ENCODE assay signal across 8 cellular contexts in the genomic region with DNA sequence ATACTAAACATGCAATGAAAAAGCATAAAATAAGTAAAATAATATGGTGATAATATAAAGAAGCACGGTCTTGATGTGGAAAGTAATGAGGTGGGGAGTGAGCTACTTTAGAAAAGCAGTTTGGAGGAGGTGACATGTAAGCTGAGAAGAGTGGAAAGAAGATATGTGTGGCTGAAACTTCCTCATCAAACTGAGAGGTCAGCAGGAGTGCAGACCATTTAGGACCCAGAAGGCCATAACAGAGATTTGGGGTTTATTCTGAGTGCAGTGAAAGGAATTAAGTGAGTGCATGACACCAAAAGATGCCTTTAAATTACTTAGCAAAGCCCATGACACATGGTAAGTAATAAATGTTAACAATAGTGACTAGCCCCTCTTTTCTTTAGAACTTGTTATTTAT. TPM values are rescaled to one million over a fixed set of nuclear protein-coding genes. Genes with fewer than 3 reads are reported as not detected.
DNase-seq lines count a peak whose midpoint lies in the region; ATAC-seq and TF ChIP-seq lines count a peak whose summit lies in the region.

No MANE protein-coding gene starts in this region.

- TF ChIP-seq CTCF in NB4 (IDR thresholded peaks at IDR 0.05; ENCODE audit: low read depth, low read length): no peak
- TF ChIP-seq CTCF in esophagus muscularis mucosa (IDR thresholded peaks at IDR 0.05): no peak
- TF ChIP-seq CTCF in tibial artery (IDR thresholded peaks at IDR 0.05): no peak

- intact Hi-C loops in esophagus muscularis mucosa (cut with DNase I) (no loop called here), tibial artery (cut with DNase I; ENCODE audit: low total_unique reads) (no loop called here)

- WGBS in esophagus muscularis mucosa: 79% methylated on average over 1 of the region's 1 CpG

- H3K27me3 ChIP-seq in esophagus muscularis mucosa: no peaks in the 10 kb centered on the region
- no peaks in the 10 kb centered on the region for H3K27me3 ChIP-seq in tibial artery

- TF ChIP-seq POLR2A in NB4 (IDR thresholded peaks at IDR 0.05; ENCODE audit: extremely low read depth, insufficient read length) (no peak), esophagus muscularis mucosa (IDR thresholded peaks at IDR 0.05; ENCODE audit: low read depth) (no peak)

- no peak for TF ChIP-seq EP300 in esophagus muscularis mucosa (IDR thresholded peaks at IDR 0.05)

- DNase-seq in NB4 (ENCODE audit: low read depth) (peak; percentile 16), esophagus muscularis mucosa (ENCODE audit: extremely low spot score) (no peak), tibial artery (no peak), DMS153 treated with DMSO at 0.1 percent for 48 hours (lab: John Stamatoyannopoulos, UW; ENCODE audit: unreplicated experiment) (no peak), NCI-H345 (lab: John Stamatoyannopoulos, UW) (no peak)

- H3K4me1 ChIP-seq in esophagus muscularis mucosa: peaks cover 13 to 25% (median 19%) of the 10 kb centered on the region in 4 donors
- H3K4me1 ChIP-seq in tibial artery: peaks cover 0 to 20% (median 15%) of the 10 kb centered on the region in 4 donors

- H3K36me3 ChIP-seq in esophagus muscularis mucosa: no peaks in the 10 kb centered on the region
- H3K36me3 ChIP-seq in tibial artery: no peaks in the 10 kb centered on the region

- H3K27ac ChIP-seq in esophagus muscularis mucosa (replicated peaks in 1 of 4) (no peak overlapping the region), tibial artery (peak overlapping the region in 1 of 2 donors; percentile 75)

- peak; percentile 33 for ATAC-seq in GM21717 (IDR thresholded peaks at IDR 0.05; ENCODE audit: unreplicated experiment)
- no peak for ATAC-seq in HG03521 (IDR thresholded peaks at IDR 0.05; ENCODE audit: unreplicated experiment)

- no peaks in the 10 kb centered on the region for H3K9me3 ChIP-seq in esophagus muscularis mucosa
- H3K9me3 ChIP-seq in tibial artery: no peaks in the 10 kb centered on the region

- H3K4me3 ChIP-seq in GM08714 (ENCODE audit: low read length) (peak overlapping the region; percentile 79; the same call in 1 of the 2 replicates), NB4 (ENCODE audit: low read depth, low read length) (peak overlapping the region; percentile 83), esophagus muscularis mucosa (peak overlapping the region; percentile 85 to 95 (median 94)), tibial artery (peak overlapping the region; percentile 79 to 88)

RNA-seq across cellular contexts. Expression of a gene that starts 24.4 kb away (rescaled TPM):
- total RNA-seq in esophagus muscularis mucosa: 1 to 10 TPM in 2 of 4 donors, under 1 TPM in 2; 0.17 to 2.8 (median 0.72) TPM
